In genomic region chr20:17874271-17875105, GRCh38 we compare ENCODE assay signal across 10 cellular contexts.
DNase-seq lines count a peak whose midpoint lies in the region; ATAC-seq and TF ChIP-seq lines count a peak whose summit lies in the region.
"Had no signal": no experiment of that assay in that cellular context is flagged by ENCODE, and none has a peak within 500 bp of the region (broad histone marks: within the 10 kb centered on the region; RNA-seq: fewer than 3 reads in every experiment).

No MANE protein-coding gene starts in this region.

- peak overlapping the region; percentile 78 for H3K27ac ChIP-seq in osteoblast (ENCODE audit: low read depth, low read length)
- H3K27ac ChIP-seq: neutrophil had no signal

- in situ Hi-C loops in GM13977 (cut with MboI; ENCODE audit: low pct_unique_long_range_greater_than_20kb, low sequenced_read_pairs, unreplicated experiment): loop anchor here (25.0 kb wide), 1 partner anchor 187 kb away; the partner anchor contains the start of genes BANF2 and RRBP1

- peak overlapping the region in 1 of 2 donors; percentile 81 for H3K27ac Mint-ChIP-seq in stimulated activated naive CD8-positive, alpha-beta T cell treated with anti-CD3 and anti-CD28 coated beads, Interleukin-15, amount 100 ng/mL, for 72 hours
- H3K27ac Mint-ChIP-seq: activated T-helper 17 cell treated with anti-CD3 and anti-CD28 coated beads, Interleukin-2, amount 50 U/mL, for 72 hours had no signal

- ATAC-seq in stimulated activated naive CD8-positive, alpha-beta T cell treated with anti-CD3 and anti-CD28 coated beads, Interleukin-15, amount 100 ng/mL, for 72 hours: peak; percentile 19
- no peak for ATAC-seq in stimulated activated naive CD8-positive, alpha-beta T cell treated with anti-CD3 and anti-CD28 coated beads, Interleukin-15, Interleukin-2, amounts not matched to agents 100 U/mL and 50 U/mL, for 24 hours
- ATAC-seq in Right ventricle myocardium superior (ENCODE audit: poor library complexity): peak; percentile 59
- no peak for ATAC-seq in GM19351 (IDR thresholded peaks at IDR 0.05; ENCODE audit: unreplicated experiment)
- ATAC-seq: activated T-helper 17 cell treated with anti-CD3 and anti-CD28 coated beads, Interleukin-2, amount 50 U/mL, for 72 hours had no signal

- H4K20me1 ChIP-seq in osteoblast (ENCODE audit: insufficient read depth, low read length): no peaks in the 10 kb centered on the region

- H3K27me3 Mint-ChIP-seq in stimulated activated naive CD8-positive, alpha-beta T cell treated with anti-CD3 and anti-CD28 coated beads, Interleukin-15, amount 100 ng/mL, for 72 hours: peaks cover 61% of the 10 kb centered on the region

- no peak for DNase-seq in stimulated activated naive CD8-positive, alpha-beta T cell treated with anti-CD3 and anti-CD28 coated beads, Interleukin-15, amount 100 ng/mL, for 72 hours
- no peak for DNase-seq in stimulated activated naive CD8-positive, alpha-beta T cell treated with anti-CD3 and anti-CD28 coated beads, Interleukin-15, Interleukin-2, amounts not matched to agents 100 U/mL and 50 U/mL, for 24 hours
- DNase-seq in Right ventricle myocardium superior (no peak), osteoblast (ENCODE audit: insufficient read length, low spot score, missing footprints) (no peak), GM13977 (ENCODE audit: low spot score) (no peak), middle frontal gyrus (ENCODE audit: extremely low spot score, low spot score) (no peak)
- DNase-seq in stimulated activated naive CD4-positive, alpha-beta T cell (lab: John Stamatoyannopoulos, UW): no peak

- H3K4me3 Mint-ChIP-seq in stimulated activated naive CD8-positive, alpha-beta T cell treated with anti-CD3 and anti-CD28 coated beads, Interleukin-15, amount 100 ng/mL, for 72 hours: no peak overlapping the region
- H3K4me3 Mint-ChIP-seq: activated T-helper 17 cell treated with anti-CD3 and anti-CD28 coated beads, Interleukin-2, amount 50 U/mL, for 72 hours had no signal

- no peaks in the 10 kb centered on the region for H3K36me3 ChIP-seq in osteoblast (ENCODE audit: insufficient read depth, low read length)
- H3K36me3 ChIP-seq: neutrophil had no signal

- H3K27me3 ChIP-seq in osteoblast (ENCODE audit: insufficient read depth, low read length): no peaks in the 10 kb centered on the region

- H3K4me1 Mint-ChIP-seq in stimulated activated naive CD8-positive, alpha-beta T cell treated with anti-CD3 and anti-CD28 coated beads, Interleukin-15, amount 100 ng/mL, for 72 hours: peaks cover 34% of the 10 kb centered on the region

- intact Hi-C loops in Right ventricle myocardium superior (cut with DNase I): no loop called here

- peaks cover 31% of the 10 kb centered on the region for H3K4me1 ChIP-seq in osteoblast (ENCODE audit: insufficient read depth, low read length)

- peak overlapping the region; percentile 52 for H3K4me2 ChIP-seq in osteoblast (ENCODE audit: insufficient read depth, low read length)

- H2AFZ ChIP-seq in osteoblast (ENCODE audit: low read length): peak overlapping the region; percentile 88

- no peaks in the 10 kb centered on the region for H3K79me2 ChIP-seq in osteoblast (ENCODE audit: insufficient read depth, low read length)

- peak overlapping the region; percentile 43 for H3K4me3 ChIP-seq in osteoblast (ENCODE audit: insufficient read depth, low read length)

- no peaks in the 10 kb centered on the region for H3K9me3 Mint-ChIP-seq in stimulated activated naive CD8-positive, alpha-beta T cell treated with anti-CD3 and anti-CD28 coated beads, Interleukin-15, amount 100 ng/mL, for 72 hours
- H3K9me3 Mint-ChIP-seq: activated T-helper 17 cell treated with anti-CD3 and anti-CD28 coated beads, Interleukin-2, amount 50 U/mL, for 72 hours had no signal

- no peaks in the 10 kb centered on the region for H3K9me3 ChIP-seq in osteoblast (ENCODE audit: low read depth, low read length)
- H3K9me3 ChIP-seq: neutrophil had no signal

- TF ChIP-seq CTCF in osteoblast (IDR thresholded peaks at IDR 0.05; ENCODE audit: extremely low read depth, low read depth, low read length) (no peak), GM13977 (IDR thresholded peaks at IDR 0.05; ENCODE audit: extremely low read depth, insufficient read depth, missing control alignments) (no peak)

Comparison
In these comparisons a context has a peak if more than half of its experiments do, and no peak if none do; other contexts are left out.
1. ATAC-seq: peak in stimulated activated naive CD8-positive, alpha-beta T cell treated with anti-CD3 and anti-CD28 coated beads, Interleukin-15, amount 100 ng/mL, for 72 hours (single experiment) and Right ventricle myocardium superior (single experiment); none in stimulated activated naive CD8-positive, alpha-beta T cell treated with anti-CD3 and anti-CD28 coated beads, Interleukin-15, Interleukin-2, amounts not matched to agents 100 U/mL and 50 U/mL, for 24 hours (single experiment) and GM19351 (single experiment).